ENCODE assay signal across 13 cellular contexts in the genomic region with DNA sequence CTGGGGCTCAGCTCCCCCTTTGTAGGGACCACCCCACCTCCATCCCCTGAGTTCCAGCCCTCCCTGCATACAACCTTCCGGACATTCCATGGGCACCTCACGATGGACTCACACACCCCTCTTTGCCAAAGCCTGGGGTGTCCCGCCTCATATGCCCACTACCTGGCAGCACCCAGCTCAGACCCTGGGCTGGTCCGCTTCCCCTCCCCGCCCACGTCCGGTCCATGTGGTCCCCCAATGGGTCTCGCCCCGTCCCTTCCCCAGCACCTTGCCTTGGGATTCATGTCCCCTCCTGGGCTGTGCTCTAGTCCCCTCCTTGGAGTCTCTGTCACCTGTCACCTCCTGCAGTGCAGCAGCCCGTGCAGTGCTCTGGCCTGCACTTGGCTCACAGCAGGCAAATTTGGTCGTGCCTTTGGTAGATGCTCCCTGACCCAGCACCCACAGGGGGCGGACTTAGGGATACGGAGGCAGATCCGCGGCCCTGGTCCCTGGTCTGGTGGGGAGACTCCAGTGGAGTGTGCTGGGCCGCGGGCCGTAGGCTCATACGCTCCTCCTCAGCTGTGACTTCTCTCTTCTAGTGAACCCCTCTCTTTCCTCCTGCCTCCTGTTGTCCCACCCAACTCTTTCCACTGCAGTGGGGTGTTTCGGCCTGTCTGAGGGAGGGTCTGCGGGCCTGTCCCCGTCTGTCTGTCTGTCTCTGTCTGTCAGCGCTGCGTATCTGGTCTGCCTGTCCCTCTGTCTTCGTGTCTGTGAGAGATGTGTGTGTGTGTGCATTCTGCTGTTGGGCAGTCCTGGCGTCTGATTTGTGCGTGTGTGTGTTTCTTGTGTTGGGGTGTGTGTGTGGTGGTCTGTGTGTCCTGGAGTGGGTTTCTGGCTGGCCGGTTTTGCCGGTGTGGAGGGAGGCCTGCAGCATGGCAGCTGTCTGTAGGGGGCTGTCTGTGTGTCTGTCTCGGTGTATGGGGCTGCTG.
"Had no signal": no experiment of that assay in that cellular context is flagged by ENCODE, and none has a peak within 500 bp of the region (broad histone marks: within the 10 kb centered on the region; RNA-seq: fewer than 3 reads in every experiment).

No MANE protein-coding gene starts in this region.

- H3K9me3 ChIP-seq: gastrocnemius medialis, tibial nerve had no signal

- H3K4me1 ChIP-seq: gastrocnemius medialis had no signal

- H3K4me3 ChIP-seq: gastrocnemius medialis, tibial nerve had no signal

- H3K27ac ChIP-seq: gastrocnemius medialis, tibial nerve had no signal

- H3K36me3 ChIP-seq: gastrocnemius medialis, tibial nerve had no signal

- ATAC-seq: activated T-helper 17 cell treated with anti-CD3 and anti-CD28 coated beads, Interleukin-2, amount 50 U/mL, for 72 hours; effector memory CD8-positive, alpha-beta T cell; gastrocnemius medialis; natural killer cell treated with Interleukin-12 subunit alpha and Interleukin-12 subunit beta and Interleukin-15 and Interleukin-18, amount 100 ng/mL, for 72 hours; stimulated activated naive B cell treated with anti-CD40 and anti-IgM and Interleukin-4, amounts not matched to agents 10 μg/mL and 1 μg/mL and 100 μg/mL, for 72 hours had no signal

- DNase-seq: activated CD4-positive, alpha-beta T cell treated with anti-CD3 and anti-CD28 coated beads, Interleukin-2, amount 50 U/mL, for 48 hours; activated naive CD4-positive, alpha-beta T cell treated with Interleukin-2 at 50 U/mL for 16 hours; dermis blood vessel endothelial cell; effector memory CD8-positive, alpha-beta T cell; gastrocnemius medialis; islet precursor cell; mammary epithelial cell; stimulated activated CD4-positive, alpha-beta T cell treated with anti-CD3 and anti-CD28 coated beads, Interleukin-2, amount 100 ng/mL, for 48 hours; stimulated activated naive B cell treated with anti-CD40 and anti-IgM and Interleukin-4, amounts not matched to agents 10 μg/mL and 1 μg/mL and 100 μg/mL, for 72 hours; substantia nigra had no signal
